In the genomic region with DNA sequence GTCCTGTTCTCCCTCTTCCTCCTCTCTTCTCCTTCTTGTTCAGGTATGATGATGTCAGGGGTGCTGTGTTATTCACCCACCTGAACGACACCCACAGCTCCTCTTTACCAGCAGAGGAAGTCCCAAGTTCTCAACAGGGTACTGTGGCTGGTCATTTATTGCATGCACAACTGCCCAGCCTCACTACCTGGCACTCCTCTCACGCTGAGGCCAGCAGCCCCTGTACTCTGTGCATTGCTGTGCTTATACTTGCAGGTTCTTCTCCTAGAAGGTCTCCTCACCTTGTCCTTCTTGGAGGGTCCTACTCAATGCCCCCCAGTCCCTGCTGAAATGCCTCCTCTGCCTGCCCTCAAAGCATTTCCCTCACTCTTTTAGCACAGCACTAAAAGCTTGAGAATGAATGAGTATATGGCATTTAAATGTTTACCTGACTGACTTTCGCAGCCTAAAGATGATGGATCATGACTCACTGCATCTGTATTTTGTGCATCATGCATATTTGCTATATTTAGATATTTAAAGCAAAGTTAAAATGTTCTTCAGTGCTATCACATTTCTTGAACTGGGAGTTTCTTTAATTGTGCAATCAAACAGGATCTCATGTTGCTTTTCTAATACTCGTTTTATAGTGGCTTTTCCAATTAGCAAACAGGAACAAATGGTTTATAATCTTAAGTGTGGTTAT, we compare ENCODE assay signal across 1 cellular context.
TF ChIP-seq lines count a peak whose summit lies in the region.

No MANE protein-coding gene starts in this region.

TF ChIP-seq in H1, 55 proteins besides CTCF, POLR2A, EP300 and RAD21:
- TF ChIP-seq RFX5 (IDR thresholded peaks at IDR 0.05; ENCODE audit: borderline replicate concordance, low read depth, low read length) (no peak), EZH2 (IDR thresholded peaks at IDR 0.05; ENCODE audit: low read depth, low read length, severe bottlenecking) (no peak), PHF8 (conservative IDR thresholded peaks at IDR 0.05; ENCODE audit: low read depth, low read length) (no peak), CHD1 (IDR thresholded peaks at IDR 0.05; ENCODE audit: low read depth, low read length) (no peak), SP1 (IDR thresholded peaks at IDR 0.05; ENCODE audit: low read depth, low read length) (no peak), SIRT6 (IDR thresholded peaks at IDR 0.05; ENCODE audit: low read length) (no peak), USF2 (IDR thresholded peaks at IDR 0.05; ENCODE audit: low read length) (no peak), ASH2L (IDR thresholded peaks at IDR 0.05; ENCODE audit: low read length) (no peak), KDM4A (IDR thresholded peaks at IDR 0.05; ENCODE audit: low read depth, low read length, severe bottlenecking) (no peak), POU5F1 (IDR thresholded peaks at IDR 0.05; ENCODE audit: low read depth, low read length) (no peak), EGR1 (IDR thresholded peaks at IDR 0.05; ENCODE audit: borderline replicate concordance, low read depth, low read length) (no peak), BCL11A (IDR thresholded peaks at IDR 0.05; ENCODE audit: low read depth in 2 of 2, low read length in 2 of 2) (no peak)
- TF ChIP-seq, protein P1, sequence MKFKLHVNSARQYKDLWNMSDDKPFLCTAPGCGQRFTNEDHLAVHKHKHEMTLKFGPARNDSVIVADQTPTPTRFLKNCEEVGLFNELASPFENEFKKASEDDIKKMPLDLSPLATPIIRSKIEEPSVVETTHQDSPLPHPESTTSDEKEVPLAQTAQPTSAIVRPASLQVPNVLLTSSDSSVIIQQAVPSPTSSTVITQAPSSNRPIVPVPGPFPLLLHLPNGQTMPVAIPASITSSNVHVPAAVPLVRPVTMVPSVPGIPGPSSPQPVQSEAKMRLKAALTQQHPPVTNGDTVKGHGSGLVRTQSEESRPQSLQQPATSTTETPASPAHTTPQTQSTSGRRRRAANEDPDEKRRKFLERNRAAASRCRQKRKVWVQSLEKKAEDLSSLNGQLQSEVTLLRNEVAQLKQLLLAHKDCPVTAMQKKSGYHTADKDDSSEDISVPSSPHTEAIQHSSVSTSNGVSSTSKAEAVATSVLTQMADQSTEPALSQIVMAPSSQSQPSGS (IDR thresholded peaks at IDR 0.05; ENCODE audit: low read length), result no peak
